In genomic region chr4:161991811-161992210, GRCh38 we compare ENCODE assay signal across 22 cellular contexts.
"Had no signal": no experiment of that assay in that cellular context is flagged by ENCODE, and none has a peak within 500 bp of the region (broad histone marks: within the 10 kb centered on the region; RNA-seq: fewer than 3 reads in every experiment).

No MANE protein-coding gene starts in this region.

- H3K4me1 Mint-ChIP-seq: naive B cell, nephron had no signal

- H3K27ac Mint-ChIP-seq: naive B cell, nephron had no signal

- DNase-seq: colonic mucosa; effector CD4-positive, alpha-beta T cell; gastrocnemius medialis; heart right ventricle; hypothalamus; kidney; left cardiac atrium; left ventricle myocardium inferior; lower lobe of right lung; mesenchymal stem cell; naive B cell; posterior cingulate gyrus; right cardiac atrium; small intestine; stimulated activated CD4-positive, alpha-beta T cell treated with anti-CD3 and anti-CD28 coated beads, Interleukin-12 subunit alpha, Interleukin-12 subunit beta, amount 100 ng/mL, for 4 hours; stimulated activated naive CD4-positive, alpha-beta T cell; stomach; substantia nigra; transverse colon had no signal

- ATAC-seq: gastrocnemius medialis, heart right ventricle, left cardiac atrium, lower lobe of right lung, right cardiac atrium had no signal

- H3K4me3 Mint-ChIP-seq: nephron had no signal

- H3K36me3 Mint-ChIP-seq: naive B cell had no signal

- H3K27me3 Mint-ChIP-seq: naive B cell had no signal

- H3K9me3 Mint-ChIP-seq: nephron had no signal

- H3K4me3 ChIP-seq: colonic mucosa, gastrocnemius medialis, heart right ventricle, left ventricle myocardium inferior, lower lobe of right lung, stomach, thoracic aorta, transverse colon had no signal

- H3K27me3 ChIP-seq: colonic mucosa, gastrocnemius medialis, heart right ventricle, neutrophil, stomach, transverse colon had no signal

- H3K9me3 ChIP-seq: colonic mucosa, gastrocnemius medialis, left ventricle myocardium inferior, lower lobe of right lung, neutrophil, thoracic aorta, transverse colon had no signal

- H3K4me1 ChIP-seq: colonic mucosa, gastrocnemius medialis, heart right ventricle, left ventricle myocardium inferior, lower lobe of right lung, stomach, transverse colon had no signal

- H3K36me3 ChIP-seq: colonic mucosa, gastrocnemius medialis, heart right ventricle, left ventricle myocardium inferior, lower lobe of right lung, neutrophil, stomach, thoracic aorta, transverse colon had no signal

- H3K27ac ChIP-seq: colonic mucosa, gastrocnemius medialis, heart right ventricle, left ventricle myocardium inferior, lower lobe of right lung, neutrophil, stomach, thoracic aorta, transverse colon had no signal
